In the genomic region with DNA sequence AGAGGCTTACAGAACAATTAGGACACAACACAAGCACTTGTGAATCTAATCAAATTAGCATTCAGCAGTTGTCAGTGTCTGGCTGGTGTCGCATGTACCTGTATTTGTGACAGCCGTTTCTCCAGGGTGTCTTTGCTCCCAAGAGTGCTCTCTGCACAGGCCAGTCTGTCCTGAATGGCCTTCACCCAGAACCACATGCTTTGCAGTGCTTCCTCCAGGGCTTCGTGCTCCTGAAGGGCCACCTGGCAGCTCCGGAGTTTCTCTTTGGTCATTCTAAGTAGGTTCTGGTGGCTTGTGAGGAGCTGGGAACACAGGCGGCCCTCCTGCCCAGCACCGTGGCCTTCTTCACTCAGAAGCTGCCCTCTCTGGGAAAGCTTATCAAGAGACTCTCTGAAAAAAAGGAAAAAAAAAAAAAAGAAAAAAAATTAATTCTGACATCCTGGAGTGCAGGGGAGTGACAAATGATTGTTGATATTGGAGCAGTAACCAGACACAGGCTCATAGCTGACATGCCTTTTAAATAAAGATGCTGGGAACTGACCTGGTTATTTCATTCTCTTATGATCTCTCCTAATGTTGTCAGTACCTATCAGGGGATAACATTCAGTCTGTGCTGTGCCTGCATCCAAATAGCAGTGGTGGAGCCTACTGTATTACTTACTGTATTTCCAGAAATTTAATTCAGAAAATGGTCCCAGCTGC, we compare ENCODE assay signal across 1 cellular context.
TF ChIP-seq lines count a peak whose summit lies in the region.

No MANE protein-coding gene starts in this region.

TF ChIP-seq in SK-N-SH, 30 proteins besides CTCF, POLR2A, EP300 and RAD21 (continued from another document):
- TF ChIP-seq, protein P1, sequence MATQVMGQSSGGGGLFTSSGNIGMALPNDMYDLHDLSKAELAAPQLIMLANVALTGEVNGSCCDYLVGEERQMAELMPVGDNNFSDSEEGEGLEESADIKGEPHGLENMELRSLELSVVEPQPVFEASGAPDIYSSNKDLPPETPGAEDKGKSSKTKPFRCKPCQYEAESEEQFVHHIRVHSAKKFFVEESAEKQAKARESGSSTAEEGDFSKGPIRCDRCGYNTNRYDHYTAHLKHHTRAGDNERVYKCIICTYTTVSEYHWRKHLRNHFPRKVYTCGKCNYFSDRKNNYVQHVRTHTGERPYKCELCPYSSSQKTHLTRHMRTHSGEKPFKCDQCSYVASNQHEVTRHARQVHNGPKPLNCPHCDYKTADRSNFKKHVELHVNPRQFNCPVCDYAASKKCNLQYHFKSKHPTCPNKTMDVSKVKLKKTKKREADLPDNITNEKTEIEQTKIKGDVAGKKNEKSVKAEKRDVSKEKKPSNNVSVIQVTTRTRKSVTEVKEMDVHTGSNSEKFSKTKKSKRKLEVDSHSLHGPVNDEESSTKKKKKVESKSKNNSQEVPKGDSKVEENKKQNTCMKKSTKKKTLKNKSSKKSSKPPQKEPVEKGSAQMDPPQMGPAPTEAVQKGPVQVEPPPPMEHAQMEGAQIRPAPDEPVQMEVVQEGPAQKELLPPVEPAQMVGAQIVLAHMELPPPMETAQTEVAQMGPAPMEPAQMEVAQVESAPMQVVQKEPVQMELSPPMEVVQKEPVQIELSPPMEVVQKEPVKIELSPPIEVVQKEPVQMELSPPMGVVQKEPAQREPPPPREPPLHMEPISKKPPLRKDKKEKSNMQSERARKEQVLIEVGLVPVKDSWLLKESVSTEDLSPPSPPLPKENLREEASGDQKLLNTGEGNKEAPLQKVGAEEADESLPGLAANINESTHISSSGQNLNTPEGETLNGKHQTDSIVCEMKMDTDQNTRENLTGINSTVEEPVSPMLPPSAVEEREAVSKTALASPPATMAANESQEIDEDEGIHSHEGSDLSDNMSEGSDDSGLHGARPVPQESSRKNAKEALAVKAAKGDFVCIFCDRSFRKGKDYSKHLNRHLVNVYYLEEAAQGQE (IDR thresholded peaks at IDR 0.05; ENCODE audit: low read depth, low read length) = no peak
- TF ChIP-seq, protein P2, sequence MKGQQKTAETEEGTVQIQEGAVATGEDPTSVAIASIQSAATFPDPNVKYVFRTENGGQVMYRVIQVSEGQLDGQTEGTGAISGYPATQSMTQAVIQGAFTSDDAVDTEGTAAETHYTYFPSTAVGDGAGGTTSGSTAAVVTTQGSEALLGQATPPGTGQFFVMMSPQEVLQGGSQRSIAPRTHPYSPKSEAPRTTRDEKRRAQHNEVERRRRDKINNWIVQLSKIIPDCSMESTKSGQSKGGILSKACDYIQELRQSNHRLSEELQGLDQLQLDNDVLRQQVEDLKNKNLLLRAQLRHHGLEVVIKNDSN (IDR thresholded peaks at IDR 0.05; ENCODE audit: borderline replicate concordance, low read depth) = no peak
- TF ChIP-seq, protein P3, sequence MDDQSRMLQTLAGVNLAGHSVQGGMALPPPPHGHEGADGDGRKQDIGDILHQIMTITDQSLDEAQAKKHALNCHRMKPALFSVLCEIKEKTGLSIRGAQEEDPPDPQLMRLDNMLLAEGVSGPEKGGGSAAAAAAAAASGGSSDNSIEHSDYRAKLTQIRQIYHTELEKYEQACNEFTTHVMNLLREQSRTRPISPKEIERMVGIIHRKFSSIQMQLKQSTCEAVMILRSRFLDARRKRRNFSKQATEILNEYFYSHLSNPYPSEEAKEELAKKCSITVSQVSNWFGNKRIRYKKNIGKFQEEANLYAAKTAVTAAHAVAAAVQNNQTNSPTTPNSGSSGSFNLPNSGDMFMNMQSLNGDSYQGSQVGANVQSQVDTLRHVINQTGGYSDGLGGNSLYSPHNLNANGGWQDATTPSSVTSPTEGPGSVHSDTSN (IDR thresholded peaks at IDR 0.05) = no peak
- TF ChIP-seq CHD2 (IDR thresholded peaks at IDR 0.05; ENCODE audit: low read length, partially characterized antibody) (no peak), EZH2phosphoT487 (IDR thresholded peaks at IDR 0.05; ENCODE audit: borderline replicate concordance, low read depth) (no peak), GABPA (IDR thresholded peaks at IDR 0.05; ENCODE audit: low read depth) (no peak), FOXJ3 (CRISPR knock-in tag; IDR thresholded peaks at IDR 0.05) (no peak), MXI1 (IDR thresholded peaks at IDR 0.05; ENCODE audit: low read depth, low read length) (no peak), POLR2AphosphoS5 (IDR thresholded peaks at IDR 0.05; ENCODE audit: low read depth, low read length) (no peak)
- TF ChIP-seq, protein P4, sequence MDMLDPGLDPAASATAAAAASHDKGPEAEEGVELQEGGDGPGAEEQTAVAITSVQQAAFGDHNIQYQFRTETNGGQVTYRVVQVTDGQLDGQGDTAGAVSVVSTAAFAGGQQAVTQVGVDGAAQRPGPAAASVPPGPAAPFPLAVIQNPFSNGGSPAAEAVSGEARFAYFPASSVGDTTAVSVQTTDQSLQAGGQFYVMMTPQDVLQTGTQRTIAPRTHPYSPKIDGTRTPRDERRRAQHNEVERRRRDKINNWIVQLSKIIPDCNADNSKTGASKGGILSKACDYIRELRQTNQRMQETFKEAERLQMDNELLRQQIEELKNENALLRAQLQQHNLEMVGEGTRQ (IDR thresholded peaks at IDR 0.05; ENCODE audit: borderline replicate concordance, low read depth, low read length) = no peak
- TF ChIP-seq, protein P5, sequence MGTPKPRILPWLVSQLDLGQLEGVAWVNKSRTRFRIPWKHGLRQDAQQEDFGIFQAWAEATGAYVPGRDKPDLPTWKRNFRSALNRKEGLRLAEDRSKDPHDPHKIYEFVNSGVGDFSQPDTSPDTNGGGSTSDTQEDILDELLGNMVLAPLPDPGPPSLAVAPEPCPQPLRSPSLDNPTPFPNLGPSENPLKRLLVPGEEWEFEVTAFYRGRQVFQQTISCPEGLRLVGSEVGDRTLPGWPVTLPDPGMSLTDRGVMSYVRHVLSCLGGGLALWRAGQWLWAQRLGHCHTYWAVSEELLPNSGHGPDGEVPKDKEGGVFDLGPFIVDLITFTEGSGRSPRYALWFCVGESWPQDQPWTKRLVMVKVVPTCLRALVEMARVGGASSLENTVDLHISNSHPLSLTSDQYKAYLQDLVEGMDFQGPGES (IDR thresholded peaks at IDR 0.05; ENCODE audit: low read depth, low read length) = no peak
